Comparison of ENCODE assay signal across 20 cellular contexts in the genomic region with DNA sequence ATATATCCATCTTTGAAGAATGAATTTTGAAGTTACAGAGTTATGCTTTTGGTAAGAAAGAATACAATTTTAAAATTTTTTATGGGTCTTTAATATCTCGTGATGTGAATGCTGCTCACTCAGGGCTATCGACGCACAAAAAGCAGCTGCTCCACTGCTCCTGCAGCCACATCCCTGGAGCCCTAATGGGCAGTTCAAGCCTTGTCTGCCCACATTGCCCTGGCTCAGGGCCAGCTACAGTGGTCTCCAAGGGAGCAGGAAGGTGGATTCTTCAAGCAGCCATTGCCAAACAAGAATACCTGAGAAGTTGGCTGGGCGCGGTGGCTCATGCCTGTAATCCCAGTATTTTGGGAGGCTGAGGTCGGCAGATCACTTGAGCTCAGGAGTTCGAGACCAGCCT.
"Had no signal": no experiment of that assay in that cellular context is flagged by ENCODE, and none has a peak within 500 bp of the region (broad histone marks: within the 10 kb centered on the region; RNA-seq: fewer than 3 reads in every experiment).

No MANE protein-coding gene starts in this region.

- DNase-seq: KBM-7, MV-4-11, NCI-H1048, NCI-H1105, NCI-H1436, NCI-H1694 treated with DMSO at 0.1 percent for 48 hours, NCI-H1930, NCI-H2081, NCI-H2107, NCI-H2171 treated with DMSO at 0.1 percent for 48 hours, NCI-H345, NCI-H446 treated with DMSO at 0.1 percent for 48 hours, NCI-H510A treated with DMSO at 0.1 percent for 48 hours, NCI-H526, Right ventricle myocardium superior, RPMI8226, SIG-M5, SK-N-SH, SW 1271, T-cell had no signal

- H3K9me3 ChIP-seq: SK-N-SH had no signal
